2 cellular contexts compared by ENCODE assay signal in genomic region chr10:58661902-58662301, GRCh38.
TF ChIP-seq lines count a peak whose summit lies in the region.

No MANE protein-coding gene starts in this region.

TF ChIP-seq in HepG2, 621 proteins besides CTCF, POLR2A, EP300 and RAD21 (continued from another document):
- TF ChIP-seq, protein P1, sequence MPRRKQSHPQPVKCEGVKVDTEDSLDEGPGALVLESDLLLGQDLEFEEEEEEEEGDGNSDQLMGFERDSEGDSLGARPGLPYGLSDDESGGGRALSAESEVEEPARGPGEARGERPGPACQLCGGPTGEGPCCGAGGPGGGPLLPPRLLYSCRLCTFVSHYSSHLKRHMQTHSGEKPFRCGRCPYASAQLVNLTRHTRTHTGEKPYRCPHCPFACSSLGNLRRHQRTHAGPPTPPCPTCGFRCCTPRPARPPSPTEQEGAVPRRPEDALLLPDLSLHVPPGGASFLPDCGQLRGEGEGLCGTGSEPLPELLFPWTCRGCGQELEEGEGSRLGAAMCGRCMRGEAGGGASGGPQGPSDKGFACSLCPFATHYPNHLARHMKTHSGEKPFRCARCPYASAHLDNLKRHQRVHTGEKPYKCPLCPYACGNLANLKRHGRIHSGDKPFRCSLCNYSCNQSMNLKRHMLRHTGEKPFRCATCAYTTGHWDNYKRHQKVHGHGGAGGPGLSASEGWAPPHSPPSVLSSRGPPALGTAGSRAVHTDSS (CRISPR knock-in tag; conservative IDR thresholded peaks at IDR 0.05): no peak
- TF ChIP-seq RBM39 (IDR thresholded peaks at IDR 0.05; ENCODE audit: low read depth, low read length, poor library complexity, severe bottlenecking): no peak

TF ChIP-seq in SK-N-SH treated with all-trans-retinoic acid at 6 μM for 48 hours, 23 proteins besides CTCF, POLR2A, EP300 and RAD21 (continued from another document):
- TF ChIP-seq, protein P2, sequence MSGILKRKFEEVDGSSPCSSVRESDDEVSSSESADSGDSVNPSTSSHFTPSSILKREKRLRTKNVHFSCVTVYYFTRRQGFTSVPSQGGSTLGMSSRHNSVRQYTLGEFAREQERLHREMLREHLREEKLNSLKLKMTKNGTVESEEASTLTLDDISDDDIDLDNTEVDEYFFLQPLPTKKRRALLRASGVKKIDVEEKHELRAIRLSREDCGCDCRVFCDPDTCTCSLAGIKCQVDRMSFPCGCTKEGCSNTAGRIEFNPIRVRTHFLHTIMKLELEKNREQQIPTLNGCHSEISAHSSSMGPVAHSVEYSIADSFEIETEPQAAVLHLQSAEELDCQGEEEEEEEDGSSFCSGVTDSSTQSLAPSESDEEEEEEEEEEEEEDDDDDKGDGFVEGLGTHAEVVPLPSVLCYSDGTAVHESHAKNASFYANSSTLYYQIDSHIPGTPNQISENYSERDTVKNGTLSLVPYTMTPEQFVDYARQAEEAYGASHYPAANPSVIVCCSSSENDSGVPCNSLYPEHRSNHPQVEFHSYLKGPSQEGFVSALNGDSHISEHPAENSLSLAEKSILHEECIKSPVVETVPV (CRISPR knock-in tag; IDR thresholded peaks at IDR 0.05): no peak
- no peak for TF ChIP-seq GLIS3 (CRISPR knock-in tag; IDR thresholded peaks at IDR 0.05)
- TF ChIP-seq CREB5 (CRISPR knock-in tag; IDR thresholded peaks at IDR 0.05; ENCODE audit: low read depth): no peak
- TF ChIP-seq PPARA (CRISPR knock-in tag; IDR thresholded peaks at IDR 0.05; ENCODE audit: borderline replicate concordance): no peak
- no peak for TF ChIP-seq RARB (CRISPR knock-in tag; IDR thresholded peaks at IDR 0.05)
- no peak for TF ChIP-seq OSR1 (CRISPR knock-in tag; IDR thresholded peaks at IDR 0.05)
- no peak for TF ChIP-seq ESRRG (CRISPR knock-in tag; IDR thresholded peaks at IDR 0.05)
- TF ChIP-seq ZC3H10 (CRISPR knock-in tag; IDR thresholded peaks at IDR 0.05): no peak
- no peak for TF ChIP-seq ZNF565 (CRISPR knock-in tag; conservative IDR thresholded peaks at IDR 0.05; ENCODE audit: low read depth)
